In the genomic region with DNA sequence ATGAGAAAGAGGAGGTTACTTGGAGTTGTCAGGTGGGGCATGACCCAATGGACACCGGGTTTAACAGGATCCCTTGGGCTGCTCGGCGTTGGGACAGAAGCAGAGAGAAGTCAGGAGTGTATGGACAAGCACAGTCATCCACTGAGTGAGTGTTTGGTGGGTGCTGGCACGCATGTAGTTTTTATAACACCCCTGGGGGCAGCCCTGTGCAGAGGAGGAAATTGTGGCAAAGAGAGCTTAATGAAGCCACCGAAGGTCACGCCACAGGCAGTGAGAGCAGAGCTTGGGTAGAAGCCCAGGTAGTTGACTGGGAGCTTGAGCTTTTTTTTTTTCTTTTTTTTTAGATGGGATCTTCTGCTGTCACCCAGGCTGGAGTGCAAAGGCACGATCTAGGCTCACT, we compare ENCODE assay signal across 15 cellular contexts. TPM values are rescaled to one million over a fixed set of nuclear protein-coding genes. Genes with fewer than 3 reads are reported as not detected.
DNase-seq lines count a peak whose midpoint lies in the region; ATAC-seq and FAIRE-seq lines count a peak whose summit lies in the region.
"Had no signal": no experiment of that assay in that cellular context is flagged by ENCODE, and none has a peak within 500 bp of the region (broad histone marks: within the 10 kb centered on the region; RNA-seq: fewer than 3 reads in every experiment).

No MANE protein-coding gene starts in this region.

- no peaks in the 10 kb centered on the region for H3K9me3 ChIP-seq in small intestine (ENCODE audit: control insufficient read depth, low read depth)
- H3K9me3 ChIP-seq: suprapubic skin had no signal

- H3K36me3 Mint-ChIP-seq in activated CD4-positive, alpha-beta T cell treated with anti-CD3 and anti-CD28 coated beads for 36 hours (ENCODE audit: low read depth): no peaks in the 10 kb centered on the region
- H3K36me3 Mint-ChIP-seq in activated CD4-positive, alpha-beta T cell treated with anti-CD3 and anti-CD28 coated beads, Interleukin-2, amount 10 ng/mL, durations not matched to agents 24 days and 14 days (ENCODE audit: low read depth): no peaks in the 10 kb centered on the region
- H3K36me3 Mint-ChIP-seq in activated T-cell treated with anti-CD3 and anti-CD28 coated beads, Interleukin-2, amount 50 U/mL, for 4 hours (ENCODE audit: insufficient read depth): no peaks in the 10 kb centered on the region

- peaks cover 28% of the 10 kb centered on the region for H3K4me1 Mint-ChIP-seq in activated CD4-positive, alpha-beta T cell treated with anti-CD3 and anti-CD28 coated beads for 36 hours
- H3K4me1 Mint-ChIP-seq in activated CD4-positive, alpha-beta T cell treated with anti-CD3 and anti-CD28 coated beads, Interleukin-2, amount 10 ng/mL, durations not matched to agents 24 days and 14 days: peaks cover 21% of the 10 kb centered on the region
- peaks cover 24% of the 10 kb centered on the region for H3K4me1 Mint-ChIP-seq in activated T-cell treated with anti-CD3 and anti-CD28 coated beads, Interleukin-2, amount 50 U/mL, for 4 hours (ENCODE audit: low read depth)

- peak; percentile 61 for ATAC-seq in activated CD4-positive, alpha-beta T cell treated with anti-CD3 and anti-CD28 coated beads for 36 hours
- ATAC-seq in activated T-cell treated with anti-CD3 and anti-CD28 coated beads, Interleukin-2, amount 50 U/mL, for 4 hours: peak in 1 of 2 donors; percentile 63
- no peak for ATAC-seq in GM18907 (IDR thresholded peaks at IDR 0.05; ENCODE audit: unreplicated experiment)
- ATAC-seq: esophagus mucosa, right cardiac atrium had no signal

- H3K4me3 ChIP-seq in Jurkat, Clone E6-1 (ENCODE audit: low read length): no peak overlapping the region
- no peak overlapping the region for H3K4me3 ChIP-seq in small intestine (ENCODE audit: low read depth in 1 of 2, low read length in 2 of 2)
- H3K4me3 ChIP-seq: suprapubic skin had no signal

- H3K27ac ChIP-seq in small intestine (ENCODE audit: low read depth in 1 of 2, low read length in 1 of 2): no peak overlapping the region
- H3K27ac ChIP-seq: suprapubic skin had no signal

- no peak for FAIRE-seq in small intestine (lab: Jason Lieb, UNC)
- FAIRE-seq: A204.1 had no signal

- no peaks in the 10 kb centered on the region for H3K27me3 Mint-ChIP-seq in activated CD4-positive, alpha-beta T cell treated with anti-CD3 and anti-CD28 coated beads for 36 hours
- H3K27me3 Mint-ChIP-seq in activated CD4-positive, alpha-beta T cell treated with anti-CD3 and anti-CD28 coated beads, Interleukin-2, amount 10 ng/mL, durations not matched to agents 24 days and 14 days: no peaks in the 10 kb centered on the region
- H3K27me3 Mint-ChIP-seq in activated T-cell treated with anti-CD3 and anti-CD28 coated beads, Interleukin-2, amount 50 U/mL, for 4 hours (ENCODE audit: low read depth): peaks cover 2% of the 10 kb centered on the region

- peak overlapping the region; percentile 4 for H3K27ac Mint-ChIP-seq in activated CD4-positive, alpha-beta T cell treated with anti-CD3 and anti-CD28 coated beads for 36 hours
- H3K27ac Mint-ChIP-seq in activated CD4-positive, alpha-beta T cell treated with anti-CD3 and anti-CD28 coated beads, Interleukin-2, amount 10 ng/mL, durations not matched to agents 24 days and 14 days: no peak overlapping the region

- peak; percentile 34 for DNase-seq in activated CD4-positive, alpha-beta T cell treated with anti-CD3 and anti-CD28 coated beads for 36 hours
- DNase-seq in activated CD4-positive, alpha-beta T cell treated with anti-CD3 and anti-CD28 coated beads, Interleukin-2, amount 10 ng/mL, durations not matched to agents 24 days and 14 days: no peak
- peak; percentile 38 for DNase-seq in Jurkat, Clone E6-1 (ENCODE audit: low read depth, low spot score)
- DNase-seq in activated T-cell treated with anti-CD3 and anti-CD28 coated beads, Interleukin-2, amount 50 U/mL, for 4 hours: peak; percentile 20
- DNase-seq in small intestine (peak; percentile 44), HK-2 (ENCODE audit: unreplicated experiment) (no peak), NCI-H2196 treated with DMSO at 0.1 percent for 48 hours (lab: John Stamatoyannopoulos, UW; ENCODE audit: unreplicated experiment) (no peak)
- DNase-seq: DMS 273 treated with DMSO at 0.1 percent for 48 hours, NCI-H2081 treated with DMSO at 0.1 percent for 48 hours, T-helper 9 cell had no signal

- intact Hi-C loops in activated CD4-positive, alpha-beta T cell treated with anti-CD3 and anti-CD28 coated beads for 36 hours (cut with DNase I, micrococcal nuclease): no loop called here
- intact Hi-C loops in activated CD4-positive, alpha-beta T cell treated with anti-CD3 and anti-CD28 coated beads, Interleukin-2, amount 10 ng/mL, durations not matched to agents 24 days and 14 days (cut with micrococcal nuclease): no loop called here

- no peak overlapping the region for H3K4me3 Mint-ChIP-seq in activated CD4-positive, alpha-beta T cell treated with anti-CD3 and anti-CD28 coated beads for 36 hours
- H3K4me3 Mint-ChIP-seq in activated CD4-positive, alpha-beta T cell treated with anti-CD3 and anti-CD28 coated beads, Interleukin-2, amount 10 ng/mL, durations not matched to agents 24 days and 14 days: no peak overlapping the region
- no peak overlapping the region for H3K4me3 Mint-ChIP-seq in activated T-cell treated with anti-CD3 and anti-CD28 coated beads, Interleukin-2, amount 50 U/mL, for 4 hours

- CTCF ChIA-PET in activated CD4-positive, alpha-beta T cell treated with anti-CD3 and anti-CD28 coated beads for 36 hours (lab: Charles Lee): interaction anchor here (0.7 to 1.3 kb wide), 4 partner anchors 10 to 139 kb away, joined by 3 to 4 read pairs (median 3); no protein-coding TSS in a partner anchor

- H3K9me3 Mint-ChIP-seq in activated CD4-positive, alpha-beta T cell treated with anti-CD3 and anti-CD28 coated beads for 36 hours (ENCODE audit: low read depth): no peaks in the 10 kb centered on the region
- H3K9me3 Mint-ChIP-seq in activated CD4-positive, alpha-beta T cell treated with anti-CD3 and anti-CD28 coated beads, Interleukin-2, amount 10 ng/mL, durations not matched to agents 24 days and 14 days: no peaks in the 10 kb centered on the region
- H3K9me3 Mint-ChIP-seq in activated T-cell treated with anti-CD3 and anti-CD28 coated beads, Interleukin-2, amount 50 U/mL, for 4 hours: no peaks in the 10 kb centered on the region

- WGBS in small intestine, 3 donors: 77 to 80% (median 78%) methylated on average over 7 of the region's 7 CpGs

- H3K27me3 ChIP-seq in small intestine (ENCODE audit: control insufficient read depth in 2 of 2, insufficient read depth in 2 of 2, low read length in 2 of 2): no peaks in the 10 kb centered on the region
- H3K27me3 ChIP-seq: suprapubic skin had no signal

- no peaks in the 10 kb centered on the region for H3K4me1 ChIP-seq in small intestine (ENCODE audit: control insufficient read depth in 2 of 2, insufficient read depth in 1 of 2, low read depth in 1 of 2, low read length in 1 of 2)

- H3K36me3 ChIP-seq in small intestine (ENCODE audit: control insufficient read depth in 2 of 2, insufficient read depth in 2 of 2, low read length in 2 of 2): no peaks in the 10 kb centered on the region
- H3K36me3 ChIP-seq: suprapubic skin had no signal

- POLR2A ChIA-PET in activated CD4-positive, alpha-beta T cell treated with anti-CD3 and anti-CD28 coated beads for 36 hours (lab: Charles Lee): no interaction called here

RNA-seq across cellular contexts. Expression of a gene that starts 43.2 kb away (rescaled TPM):
- 1 to 10 TPM; 2.6 to 2.8 TPM for total RNA-seq in activated CD4-positive, alpha-beta T cell treated with anti-CD3 and anti-CD28 coated beads for 36 hours
- total RNA-seq in activated CD4-positive, alpha-beta T cell treated with anti-CD3 and anti-CD28 coated beads, Interleukin-2, amount 10 ng/mL, durations not matched to agents 24 days and 14 days: 11.7 and 12.2 TPM in 2 replicates
- 1.8 TPM for polyA plus RNA-seq in Jurkat, Clone E6-1 (2012; ENCODE audit: insufficient read depth, insufficient read length)
- total RNA-seq in activated T-cell treated with anti-CD3 and anti-CD28 coated beads, Interleukin-2, amount 50 U/mL, for 4 hours: 1 to 10 TPM; 1.6 to 1.9 (median 1.8) TPM
- polyA plus RNA-seq in small intestine: 1 to 10 TPM in 2 of 3 donors, under 1 TPM in 1; 0.89 to 7.0 (median 2.2) TPM

Comparison
In these comparisons a context has a peak if more than half of its experiments do, and no peak if none do; other contexts are left out.
1. DNase-seq: peak in activated CD4-positive, alpha-beta T cell treated with anti-CD3 and anti-CD28 coated beads for 36 hours (single experiment), Jurkat, Clone E6-1 (single experiment), activated T-cell treated with anti-CD3 and anti-CD28 coated beads, Interleukin-2, amount 50 U/mL, for 4 hours (single experiment) and small intestine (single experiment); none in activated CD4-positive, alpha-beta T cell treated with anti-CD3 and anti-CD28 coated beads, Interleukin-2, amount 10 ng/mL, durations not matched to agents 24 days and 14 days (single experiment), HK-2 (single experiment) and NCI-H2196 treated with DMSO at 0.1 percent for 48 hours (single experiment).